In the genomic region with DNA sequence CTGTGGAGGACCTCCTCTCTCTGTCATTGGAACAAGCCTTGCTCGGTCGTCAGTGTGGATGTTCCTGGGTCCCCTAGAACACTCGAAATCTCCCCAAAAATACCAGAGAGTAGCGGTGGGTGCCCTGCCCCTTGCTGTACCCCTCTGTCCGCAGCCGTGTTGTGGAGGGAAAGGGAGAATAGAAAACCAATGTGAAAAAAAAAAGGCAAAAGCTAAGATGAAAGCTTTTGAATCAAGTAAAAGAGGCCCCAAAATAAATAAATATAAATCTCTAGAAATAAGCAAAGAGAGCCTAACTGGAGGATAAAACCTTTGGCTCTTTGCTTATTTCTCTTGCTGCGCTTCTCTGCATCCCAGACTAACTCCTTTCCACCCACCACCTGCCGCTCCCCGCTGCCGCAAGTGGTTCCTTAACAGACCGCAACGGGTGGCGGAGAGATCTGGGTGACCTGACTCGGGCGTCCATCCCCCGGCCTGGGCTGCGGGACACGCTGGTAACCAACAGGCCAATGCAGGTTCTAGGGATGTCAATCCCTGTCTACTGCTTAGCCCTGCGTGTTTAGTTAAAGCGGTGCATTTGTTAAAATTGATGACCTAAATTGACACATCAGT, we compare ENCODE assay signal across 9 cellular contexts.
DNase-seq lines count a peak whose midpoint lies in the region; ATAC-seq, FAIRE-seq and TF ChIP-seq lines count a peak whose summit lies in the region.
"Had no signal": no experiment of that assay in that cellular context is flagged by ENCODE, and none has a peak within 500 bp of the region (broad histone marks: within the 10 kb centered on the region; RNA-seq: fewer than 3 reads in every experiment).

No MANE protein-coding gene starts in this region.

- TF ChIP-seq RAD21 in neural cell (conservative IDR thresholded peaks at IDR 0.05): no peak

- no peaks in the 10 kb centered on the region for H3K9me3 Mint-ChIP-seq in chondrocyte (ENCODE audit: low read depth)

- H3F3A ChIP-seq in neural cell (ENCODE audit: insufficient read depth, low read length, poor library complexity, severe bottlenecking): peaks cover 5% of the 10 kb centered on the region

- peaks cover 12% of the 10 kb centered on the region for H3K4me1 Mint-ChIP-seq in chondrocyte (ENCODE audit: low read depth)

- DNase-seq in DMS 273 treated with DMSO at 0.1 percent for 48 hours (lab: John Stamatoyannopoulos, UW) (peak; percentile 26), HuH-7 (ENCODE audit: low spot score) (peak; percentile 41), chondrocyte (ENCODE audit: low spot score) (no peak), Ammon's horn (ENCODE audit: low spot score) (no peak), H54 (ENCODE audit: insufficient read length, low spot score) (no peak), SJCRH30 (no peak)
- DNase-seq: activated T-cell treated with anti-CD3 and anti-CD28 coated beads for 4 hours had no signal

- H3K9me2 ChIP-seq in neural cell (ENCODE audit: insufficient read depth, low read length): no peaks in the 10 kb centered on the region

- no peaks in the 10 kb centered on the region for H3K79me2 ChIP-seq in neural cell (replicated peaks; ENCODE audit: insufficient read depth, low read length)

- no peaks in the 10 kb centered on the region for H3K4me1 ChIP-seq in SJCRH30

- peak overlapping the region; percentile 66 for H3K4me2 ChIP-seq in neural cell (ENCODE audit: low read length)

- H3K9me3 ChIP-seq in neural cell (ENCODE audit: low read length): no peaks in the 10 kb centered on the region
- H3K9me3 ChIP-seq in SJCRH30 (replicated peaks): no peaks in the 10 kb centered on the region

- peak overlapping the region; percentile 71 for H3K27ac ChIP-seq in neural cell (ENCODE audit: low read length)
- no peak overlapping the region for H3K27ac ChIP-seq in SJCRH30

- FAIRE-seq in H54 (lab: Jason Lieb, UNC): no peak

- no peaks in the 10 kb centered on the region for H4K20me1 ChIP-seq in neural cell (ENCODE audit: insufficient read depth)

- peak overlapping the region; percentile 31 for H2AFZ ChIP-seq in neural cell (ENCODE audit: low read depth, low read length)

- no peaks in the 10 kb centered on the region for H3K36me3 ChIP-seq in neural cell (ENCODE audit: insufficient read depth, low read length)
- H3K36me3 ChIP-seq in SJCRH30: no peaks in the 10 kb centered on the region

- H3K4me3 ChIP-seq in neural cell (ENCODE audit: low read length) (peak overlapping the region; percentile 69), SJCRH30 (no peak overlapping the region)

- TF ChIP-seq CTCF in chondrocyte (IDR thresholded peaks at IDR 0.05) (no peak), neural cell (IDR thresholded peaks at IDR 0.05; ENCODE audit: poor library complexity, severe bottlenecking) (no peak)

- TF ChIP-seq POLR2A in H54 (IDR thresholded peaks at IDR 0.05; ENCODE audit: low read depth, low read length): no peak

- H3K4me3 Mint-ChIP-seq in chondrocyte (ENCODE audit: unreplicated experiment): peak overlapping the region; percentile 84

- H3K9ac ChIP-seq in neural cell (ENCODE audit: low read length): peak overlapping the region; percentile 72

- no peak for TF ChIP-seq EP300 in neural cell (conservative IDR thresholded peaks at IDR 0.05; ENCODE audit: poor library complexity, severe bottlenecking)

- H3K27me3 Mint-ChIP-seq in chondrocyte (ENCODE audit: low read depth): peaks cover 7% of the 10 kb centered on the region

- H3K27me3 ChIP-seq in neural cell (ENCODE audit: insufficient read depth, low read depth, low read length) (peaks cover 5% of the 10 kb centered on the region), SJCRH30 (no peaks in the 10 kb centered on the region)

- no peak for ATAC-seq in HG03175 (IDR thresholded peaks at IDR 0.05; ENCODE audit: unreplicated experiment)

- H3K27ac Mint-ChIP-seq in chondrocyte (ENCODE audit: unreplicated experiment): peak overlapping the region; percentile 49

- no peaks in the 10 kb centered on the region for H3K36me3 Mint-ChIP-seq in chondrocyte (ENCODE audit: low read depth)

TF ChIP-seq in neural cell, 6 proteins besides CTCF, POLR2A, EP300 and RAD21:
- no peak for TF ChIP-seq SMC3 (conservative IDR thresholded peaks at IDR 0.05; ENCODE audit: poor library complexity)
- TF ChIP-seq, protein P1, sequence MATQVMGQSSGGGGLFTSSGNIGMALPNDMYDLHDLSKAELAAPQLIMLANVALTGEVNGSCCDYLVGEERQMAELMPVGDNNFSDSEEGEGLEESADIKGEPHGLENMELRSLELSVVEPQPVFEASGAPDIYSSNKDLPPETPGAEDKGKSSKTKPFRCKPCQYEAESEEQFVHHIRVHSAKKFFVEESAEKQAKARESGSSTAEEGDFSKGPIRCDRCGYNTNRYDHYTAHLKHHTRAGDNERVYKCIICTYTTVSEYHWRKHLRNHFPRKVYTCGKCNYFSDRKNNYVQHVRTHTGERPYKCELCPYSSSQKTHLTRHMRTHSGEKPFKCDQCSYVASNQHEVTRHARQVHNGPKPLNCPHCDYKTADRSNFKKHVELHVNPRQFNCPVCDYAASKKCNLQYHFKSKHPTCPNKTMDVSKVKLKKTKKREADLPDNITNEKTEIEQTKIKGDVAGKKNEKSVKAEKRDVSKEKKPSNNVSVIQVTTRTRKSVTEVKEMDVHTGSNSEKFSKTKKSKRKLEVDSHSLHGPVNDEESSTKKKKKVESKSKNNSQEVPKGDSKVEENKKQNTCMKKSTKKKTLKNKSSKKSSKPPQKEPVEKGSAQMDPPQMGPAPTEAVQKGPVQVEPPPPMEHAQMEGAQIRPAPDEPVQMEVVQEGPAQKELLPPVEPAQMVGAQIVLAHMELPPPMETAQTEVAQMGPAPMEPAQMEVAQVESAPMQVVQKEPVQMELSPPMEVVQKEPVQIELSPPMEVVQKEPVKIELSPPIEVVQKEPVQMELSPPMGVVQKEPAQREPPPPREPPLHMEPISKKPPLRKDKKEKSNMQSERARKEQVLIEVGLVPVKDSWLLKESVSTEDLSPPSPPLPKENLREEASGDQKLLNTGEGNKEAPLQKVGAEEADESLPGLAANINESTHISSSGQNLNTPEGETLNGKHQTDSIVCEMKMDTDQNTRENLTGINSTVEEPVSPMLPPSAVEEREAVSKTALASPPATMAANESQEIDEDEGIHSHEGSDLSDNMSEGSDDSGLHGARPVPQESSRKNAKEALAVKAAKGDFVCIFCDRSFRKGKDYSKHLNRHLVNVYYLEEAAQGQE (IDR thresholded peaks at IDR 0.05; ENCODE audit: borderline replicate concordance): no peak
- TF ChIP-seq TAF1 (IDR thresholded peaks at IDR 0.05; ENCODE audit: low read depth): no peak
- no peak for TF ChIP-seq EZH2 (IDR thresholded peaks at IDR 0.05; ENCODE audit: borderline replicate concordance, insufficient read depth, low read length, poor library complexity, severe bottlenecking)
- no peak for TF ChIP-seq MXI1 (conservative IDR thresholded peaks at IDR 0.05; ENCODE audit: poor library complexity, severe bottlenecking)
- no peak for TF ChIP-seq POLR2AphosphoS5 (IDR thresholded peaks at IDR 0.05)

Comparison
In these comparisons a context has a peak if more than half of its experiments do, and no peak if none do; other contexts are left out.
1. DNase-seq: peak in DMS 273 treated with DMSO at 0.1 percent for 48 hours (single experiment) and HuH-7 (single experiment); none in chondrocyte (single experiment), Ammon's horn (single experiment), H54 (single experiment) and SJCRH30 (0 of 2).